In genomic region chrX:120476714-120477113, GRCh38 we compare ENCODE assay signal across 8 cellular contexts.
"Had no signal": no experiment of that assay in that cellular context is flagged by ENCODE, and none has a peak within 500 bp of the region (broad histone marks: within the 10 kb centered on the region; RNA-seq: fewer than 3 reads in every experiment).

No MANE protein-coding gene starts in this region.

- DNase-seq: GDM1, GF-D8 had no signal

- H3K4me3 ChIP-seq: GM12878 had no signal

- ATAC-seq: GM12878 had no signal

- FAIRE-seq: G401.6, GM12878, GM12891, GM12892, GM18507, GM19239 had no signal
